ENCODE assay signal across 27 cellular contexts in genomic region chr10:113236998-113237397, GRCh38.
"Had no signal": no experiment of that assay in that cellular context is flagged by ENCODE, and none has a peak within 500 bp of the region (broad histone marks: within the 10 kb centered on the region; RNA-seq: fewer than 3 reads in every experiment).

No MANE protein-coding gene starts in this region.

- H3K36me3 ChIP-seq: adrenal gland, esophagus squamous epithelium, WERI-Rb-1 had no signal

- H3K27me3 ChIP-seq: adrenal gland, body of pancreas had no signal

- H3K9me3 ChIP-seq: adrenal gland, body of pancreas, esophagus squamous epithelium had no signal

- DNase-seq: activated B cell treated with CpG ODN at 0.5 μM for 24 hours; activated CD4-positive, alpha-beta memory T cell treated with anti-CD3 and anti-CD28 coated beads for 36 hours; activated CD4-positive, alpha-beta T cell treated with anti-CD3 and anti-CD28 coated beads for 36 hours; activated CD4-positive, alpha-beta T cell treated with anti-CD3 and anti-CD28 coated beads, Interleukin-2, amount 10 ng/mL, durations not matched to agents 24 days and 14 days; activated CD4-positive, CD25-positive, alpha-beta regulatory T cell treated with anti-CD3 and anti-CD28 coated beads, Interleukin-2, amount 50 U/mL, for 72 hours; activated CD8-positive, alpha-beta memory T cell treated with anti-CD3 and anti-CD28 coated beads, Interleukin-2, amount 10 ng/mL, durations not matched to agents 7 days and 5 days; activated CD8-positive, alpha-beta memory T cell treated with anti-CD3 and anti-CD28 coated beads, Interleukin-2, amount 50 U/mL, for 4 hours; activated CD8-positive, alpha-beta T cell treated with anti-CD3 and anti-CD28 coated beads, Interleukin-2, amount 10 ng/mL, durations not matched to agents 7 days and 5 days; activated effector memory CD4-positive, alpha-beta T cell treated with anti-CD3 and anti-CD28 coated beads, Interleukin-2, amount 50 U/mL, for 16 hours; activated naive CD4-positive, alpha-beta T cell treated with anti-CD3 and anti-CD28 coated beads for 36 hours; activated naive CD8-positive, alpha-beta T cell treated with anti-CD3 and anti-CD28 coated beads for 36 hours; activated naive CD8-positive, alpha-beta T cell treated with anti-CD3 and anti-CD28 coated beads, Interleukin-2, amount 50 U/mL, for 24 hours; activated T-cell treated with anti-CD3 and anti-CD28 coated beads, Interleukin-2, amount 50 U/mL, for 1 hour; activated T-cell treated with anti-CD3 and anti-CD28 coated beads, Interleukin-2, amount 50 U/mL, for 48 hours; adrenal gland; amygdala; aorta; body of pancreas; caudate nucleus; effector CD8-positive, alpha-beta T cell; esophagus squamous epithelium; foreskin melanocyte; T-helper 1 cell; T-helper 17 cell; T1000; WERI-Rb-1 had no signal

- H3K4me3 ChIP-seq: adrenal gland, body of pancreas, esophagus squamous epithelium had no signal

- H3K27ac ChIP-seq: adrenal gland, body of pancreas, epithelial cell of prostate, esophagus squamous epithelium, WERI-Rb-1 had no signal

- H3K4me1 ChIP-seq: adrenal gland, body of pancreas, esophagus squamous epithelium had no signal
